ENCODE assay signal across 10 cellular contexts in genomic region chr2:200378652-200379290, GRCh38.
DNase-seq lines count a peak whose midpoint lies in the region; ATAC-seq and TF ChIP-seq lines count a peak whose summit lies in the region.
"Had no signal": no experiment of that assay in that cellular context is flagged by ENCODE, and none has a peak within 500 bp of the region (broad histone marks: within the 10 kb centered on the region; RNA-seq: fewer than 3 reads in every experiment).

No MANE protein-coding gene starts in this region.

- H3K4me3 Mint-ChIP-seq in activated CD4-positive, alpha-beta T cell treated with anti-CD3 and anti-CD28 coated beads, Interleukin-2, amount 10 ng/mL, durations not matched to agents 24 days and 14 days, result no peak overlapping the region

- no peak for TF ChIP-seq POLR2A in gastrocnemius medialis (IDR thresholded peaks at IDR 0.05)

- H3K4me1 Mint-ChIP-seq in activated CD4-positive, alpha-beta T cell treated with anti-CD3 and anti-CD28 coated beads, Interleukin-2, amount 10 ng/mL, durations not matched to agents 24 days and 14 days, result peaks cover 71% of the 10 kb centered on the region

- in situ Hi-C loops in gastrocnemius medialis (cut with MboI; ENCODE audit: low sequenced_read_pairs in 4 of 4), result loop anchor here in 1 of 4 donors (10.0 kb wide), 1 partner anchor 64 kb away; no protein-coding TSS in a partner anchor

- H3K9me3 ChIP-seq in gastrocnemius medialis, result no peaks in the 10 kb centered on the region

- TF ChIP-seq CTCF in WI38 (IDR thresholded peaks at IDR 0.05; ENCODE audit: low read depth, low read length) (no peak), gastrocnemius medialis (IDR thresholded peaks at IDR 0.05 in 4 of 5, conservative IDR thresholded peaks at IDR 0.05 in 1 of 5) (no peak)

- ATAC-seq in left cardiac atrium (peak; percentile 12 to 49), gastrocnemius medialis (no peak)
- ATAC-seq: activated naive CD4-positive, alpha-beta T cell treated with anti-CD3 and anti-CD28 coated beads, Interleukin-2, amount 50 U/mL, for 72 hours had no signal

- H3K27ac Mint-ChIP-seq in activated CD4-positive, alpha-beta T cell treated with anti-CD3 and anti-CD28 coated beads, Interleukin-2, amount 10 ng/mL, durations not matched to agents 24 days and 14 days, result no peak overlapping the region

- H3K27ac ChIP-seq in gastrocnemius medialis, result peak overlapping the region; percentile 85 to 91 (median 87)

- H3K4me1 ChIP-seq in gastrocnemius medialis, result peaks cover 50 to 70% of the 10 kb centered on the region in 2 donors

- H3K9me3 Mint-ChIP-seq in activated CD4-positive, alpha-beta T cell treated with anti-CD3 and anti-CD28 coated beads, Interleukin-2, amount 10 ng/mL, durations not matched to agents 24 days and 14 days, result peaks cover 2% of the 10 kb centered on the region
- H3K9me3 Mint-ChIP-seq: activated naive CD4-positive, alpha-beta T cell treated with anti-CD3 and anti-CD28 coated beads, Interleukin-2, amount 50 U/mL, for 72 hours had no signal

- intact Hi-C loops in left cardiac atrium (cut with DNase I) (no loop called here), gastrocnemius medialis (cut with DNase I; ENCODE audit: low total_unique reads) (loop anchor here (5.0 kb wide), 1 partner anchor 739 kb away; the partner anchor contains the start of gene CFLAR)
- intact Hi-C loops in activated CD4-positive, alpha-beta T cell treated with anti-CD3 and anti-CD28 coated beads, Interleukin-2, amount 10 ng/mL, durations not matched to agents 24 days and 14 days (cut with micrococcal nuclease), result loop anchor here (10.0 kb wide), 1 partner anchor 394 kb away; no protein-coding TSS in a partner anchor

- peak; percentile 93 for DNase-seq in EH (ENCODE audit: low read depth)
- no peak for DNase-seq in left cardiac atrium
- DNase-seq in gastrocnemius medialis, result no peak
- DNase-seq in cerebellar nuclear complex (lab: John Stamatoyannopoulos, UW), result no peak
- no peak for DNase-seq in activated CD4-positive, alpha-beta T cell treated with anti-CD3 and anti-CD28 coated beads, Interleukin-2, amount 10 ng/mL, durations not matched to agents 24 days and 14 days
- DNase-seq in NCI-H2171 treated with DMSO at 0.1 percent for 48 hours (lab: John Stamatoyannopoulos, UW), result no peak
- no peak for DNase-seq in DMS114 treated with DMSO at 0.1 percent for 48 hours (lab: John Stamatoyannopoulos, UW; ENCODE audit: unreplicated experiment)
- DNase-seq: SW 1271 had no signal

- H3K4me3 ChIP-seq in WI38 (ENCODE audit: low read depth, low read length), result peak overlapping the region; percentile 26
- no peak overlapping the region for H3K4me3 ChIP-seq in gastrocnemius medialis

- peaks cover 1% of the 10 kb centered on the region for H3K36me3 Mint-ChIP-seq in activated CD4-positive, alpha-beta T cell treated with anti-CD3 and anti-CD28 coated beads, Interleukin-2, amount 10 ng/mL, durations not matched to agents 24 days and 14 days (ENCODE audit: low read depth)

- no peaks in the 10 kb centered on the region for H3K27me3 ChIP-seq in gastrocnemius medialis

- no peaks in the 10 kb centered on the region for H3K27me3 Mint-ChIP-seq in activated CD4-positive, alpha-beta T cell treated with anti-CD3 and anti-CD28 coated beads, Interleukin-2, amount 10 ng/mL, durations not matched to agents 24 days and 14 days

- no peaks in the 10 kb centered on the region for H3K36me3 ChIP-seq in gastrocnemius medialis

Comparison
In these comparisons a context has a peak if more than half of its experiments do, and no peak if none do; other contexts are left out.
1. ATAC-seq: peak in left cardiac atrium (2 of 2); none in gastrocnemius medialis (0 of 2).
2. intact Hi-C loops: an anchor here in gastrocnemius medialis (5.0 kb wide) and activated CD4-positive, alpha-beta T cell treated with anti-CD3 and anti-CD28 coated beads, Interleukin-2, amount 10 ng/mL, durations not matched to agents 24 days and 14 days (10.0 kb wide); none called in left cardiac atrium.